ENCODE assay signal across 1 cellular context in genomic region chr4:37827030-37827705, GRCh38.
TF ChIP-seq lines count a peak whose summit lies in the region.

No MANE protein-coding gene starts in this region.

TF ChIP-seq in K562, 482 proteins besides CTCF, POLR2A, EP300 and RAD21 (continued from another document):
- TF ChIP-seq GMEB1 (CRISPR knock-in tag; IDR thresholded peaks at IDR 0.05) (no peak), RBM17 (IDR thresholded peaks at IDR 0.05; ENCODE audit: borderline replicate concordance, low read depth, low read length) (no peak), CHD1 (IDR thresholded peaks at IDR 0.05; ENCODE audit: low read length) (no peak), BCLAF1 (IDR thresholded peaks at IDR 0.05; ENCODE audit: borderline replicate concordance in 1 of 2, control insufficient read depth in 1 of 2, low read depth in 2 of 2, low read length in 1 of 2) (no peak), BACH1 (tag; IDR thresholded peaks at IDR 0.05) (no peak), ZNF511 (CRISPR knock-in tag; IDR thresholded peaks at IDR 0.05) (no peak), ETV5 (CRISPR knock-in tag; IDR thresholded peaks at IDR 0.05; ENCODE audit: low read depth) (no peak), CC2D1A (IDR thresholded peaks at IDR 0.05) (no peak), STAT6 (CRISPR knock-in tag; IDR thresholded peaks at IDR 0.05) (no peak), NR4A1 (CRISPR knock-in tag; IDR thresholded peaks at IDR 0.05) (no peak), NR4A1 (tag; IDR thresholded peaks at IDR 0.05) (no peak), SAP30 (IDR thresholded peaks at IDR 0.05; ENCODE audit: borderline replicate concordance, insufficient read depth, low read depth, low read length, poor library complexity, severe bottlenecking) (peak; percentile 72), HMGN3 (IDR thresholded peaks at IDR 0.05; ENCODE audit: borderline replicate concordance, extremely low read depth, insufficient read length, low read depth, low read length) (no peak), HIVEP1 (CRISPR knock-in tag; IDR thresholded peaks at IDR 0.05) (no peak), KDM1A (IDR thresholded peaks at IDR 0.05) (no peak), KAT8 (IDR thresholded peaks at IDR 0.05; ENCODE audit: low read depth) (no peak), EGR1 (conservative IDR thresholded peaks at IDR 0.05) (no peak), MTA3 (IDR thresholded peaks at IDR 0.05; ENCODE audit: borderline replicate concordance) (no peak), PKNOX1 (IDR thresholded peaks at IDR 0.05) (peak; percentile 70), HMGXB4 (CRISPR knock-in tag; IDR thresholded peaks at IDR 0.05) (no peak), MED1 (CRISPR knock-in tag; IDR thresholded peaks at IDR 0.05; ENCODE audit: borderline replicate concordance) (no peak), JUNB (CRISPR knock-in tag; conservative IDR thresholded peaks at IDR 0.05) (no peak), DEAF1 (CRISPR knock-in tag; IDR thresholded peaks at IDR 0.05) (no peak), XRCC4 (IDR thresholded peaks at IDR 0.05; ENCODE audit: extremely low read depth, insufficient read depth, insufficient read length) (no peak), ZNF77 (CRISPR knock-in tag; IDR thresholded peaks at IDR 0.05) (no peak)
- TF ChIP-seq, protein P1, sequence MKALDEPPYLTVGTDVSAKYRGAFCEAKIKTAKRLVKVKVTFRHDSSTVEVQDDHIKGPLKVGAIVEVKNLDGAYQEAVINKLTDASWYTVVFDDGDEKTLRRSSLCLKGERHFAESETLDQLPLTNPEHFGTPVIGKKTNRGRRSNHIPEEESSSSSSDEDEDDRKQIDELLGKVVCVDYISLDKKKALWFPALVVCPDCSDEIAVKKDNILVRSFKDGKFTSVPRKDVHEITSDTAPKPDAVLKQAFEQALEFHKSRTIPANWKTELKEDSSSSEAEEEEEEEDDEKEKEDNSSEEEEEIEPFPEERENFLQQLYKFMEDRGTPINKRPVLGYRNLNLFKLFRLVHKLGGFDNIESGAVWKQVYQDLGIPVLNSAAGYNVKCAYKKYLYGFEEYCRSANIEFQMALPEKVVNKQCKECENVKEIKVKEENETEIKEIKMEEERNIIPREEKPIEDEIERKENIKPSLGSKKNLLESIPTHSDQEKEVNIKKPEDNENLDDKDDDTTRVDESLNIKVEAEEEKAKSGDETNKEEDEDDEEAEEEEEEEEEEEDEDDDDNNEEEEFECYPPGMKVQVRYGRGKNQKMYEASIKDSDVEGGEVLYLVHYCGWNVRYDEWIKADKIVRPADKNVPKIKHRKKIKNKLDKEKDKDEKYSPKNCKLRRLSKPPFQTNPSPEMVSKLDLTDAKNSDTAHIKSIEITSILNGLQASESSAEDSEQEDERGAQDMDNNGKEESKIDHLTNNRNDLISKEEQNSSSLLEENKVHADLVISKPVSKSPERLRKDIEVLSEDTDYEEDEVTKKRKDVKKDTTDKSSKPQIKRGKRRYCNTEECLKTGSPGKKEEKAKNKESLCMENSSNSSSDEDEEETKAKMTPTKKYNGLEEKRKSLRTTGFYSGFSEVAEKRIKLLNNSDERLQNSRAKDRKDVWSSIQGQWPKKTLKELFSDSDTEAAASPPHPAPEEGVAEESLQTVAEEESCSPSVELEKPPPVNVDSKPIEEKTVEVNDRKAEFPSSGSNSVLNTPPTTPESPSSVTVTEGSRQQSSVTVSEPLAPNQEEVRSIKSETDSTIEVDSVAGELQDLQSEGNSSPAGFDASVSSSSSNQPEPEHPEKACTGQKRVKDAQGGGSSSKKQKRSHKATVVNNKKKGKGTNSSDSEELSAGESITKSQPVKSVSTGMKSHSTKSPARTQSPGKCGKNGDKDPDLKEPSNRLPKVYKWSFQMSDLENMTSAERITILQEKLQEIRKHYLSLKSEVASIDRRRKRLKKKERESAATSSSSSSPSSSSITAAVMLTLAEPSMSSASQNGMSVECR (CRISPR knock-in tag; IDR thresholded peaks at IDR 0.05), result no peak
- TF ChIP-seq, protein P2, sequence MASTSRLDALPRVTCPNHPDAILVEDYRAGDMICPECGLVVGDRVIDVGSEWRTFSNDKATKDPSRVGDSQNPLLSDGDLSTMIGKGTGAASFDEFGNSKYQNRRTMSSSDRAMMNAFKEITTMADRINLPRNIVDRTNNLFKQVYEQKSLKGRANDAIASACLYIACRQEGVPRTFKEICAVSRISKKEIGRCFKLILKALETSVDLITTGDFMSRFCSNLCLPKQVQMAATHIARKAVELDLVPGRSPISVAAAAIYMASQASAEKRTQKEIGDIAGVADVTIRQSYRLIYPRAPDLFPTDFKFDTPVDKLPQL (IDR thresholded peaks at IDR 0.05; ENCODE audit: extremely low read depth, insufficient read length), result no peak
- TF ChIP-seq, protein P3, sequence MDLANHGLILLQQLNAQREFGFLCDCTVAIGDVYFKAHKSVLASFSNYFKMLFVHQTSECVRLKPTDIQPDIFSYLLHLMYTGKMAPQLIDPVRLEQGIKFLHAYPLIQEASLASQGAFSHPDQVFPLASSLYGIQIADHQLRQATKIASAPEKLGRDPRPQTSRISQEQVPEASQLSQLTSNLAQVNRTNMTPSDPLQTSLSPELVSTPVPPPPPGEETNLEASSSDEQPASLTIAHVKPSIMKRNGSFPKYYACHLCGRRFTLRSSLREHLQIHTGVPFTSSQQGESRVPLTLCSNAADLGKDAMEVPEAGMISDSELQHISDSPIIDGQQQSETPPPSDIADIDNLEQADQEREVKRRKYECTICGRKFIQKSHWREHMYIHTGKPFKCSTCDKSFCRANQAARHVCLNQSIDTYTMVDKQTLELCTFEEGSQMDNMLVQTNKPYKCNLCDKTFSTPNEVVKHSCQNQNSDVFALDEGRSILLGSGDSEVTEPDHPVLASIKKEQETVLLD (IDR thresholded peaks at IDR 0.05), result no peak
- TF ChIP-seq, protein P4, sequence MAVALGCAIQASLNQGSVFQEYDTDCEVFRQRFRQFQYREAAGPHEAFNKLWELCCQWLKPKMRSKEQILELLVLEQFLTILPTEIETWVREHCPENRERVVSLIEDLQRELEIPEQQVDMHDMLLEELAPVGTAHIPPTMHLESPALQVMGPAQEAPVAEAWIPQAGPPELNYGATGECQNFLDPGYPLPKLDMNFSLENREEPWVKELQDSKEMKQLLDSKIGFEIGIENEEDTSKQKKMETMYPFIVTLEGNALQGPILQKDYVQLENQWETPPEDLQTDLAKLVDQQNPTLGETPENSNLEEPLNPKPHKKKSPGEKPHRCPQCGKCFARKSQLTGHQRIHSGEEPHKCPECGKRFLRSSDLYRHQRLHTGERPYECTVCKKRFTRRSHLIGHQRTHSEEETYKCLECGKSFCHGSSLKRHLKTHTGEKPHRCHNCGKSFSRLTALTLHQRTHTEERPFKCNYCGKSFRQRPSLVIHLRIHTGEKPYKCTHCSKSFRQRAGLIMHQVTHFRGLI (CRISPR knock-in tag; IDR thresholded peaks at IDR 0.05), result no peak
